Comparison of ENCODE assay signal across 1 cellular context in the genomic region with DNA sequence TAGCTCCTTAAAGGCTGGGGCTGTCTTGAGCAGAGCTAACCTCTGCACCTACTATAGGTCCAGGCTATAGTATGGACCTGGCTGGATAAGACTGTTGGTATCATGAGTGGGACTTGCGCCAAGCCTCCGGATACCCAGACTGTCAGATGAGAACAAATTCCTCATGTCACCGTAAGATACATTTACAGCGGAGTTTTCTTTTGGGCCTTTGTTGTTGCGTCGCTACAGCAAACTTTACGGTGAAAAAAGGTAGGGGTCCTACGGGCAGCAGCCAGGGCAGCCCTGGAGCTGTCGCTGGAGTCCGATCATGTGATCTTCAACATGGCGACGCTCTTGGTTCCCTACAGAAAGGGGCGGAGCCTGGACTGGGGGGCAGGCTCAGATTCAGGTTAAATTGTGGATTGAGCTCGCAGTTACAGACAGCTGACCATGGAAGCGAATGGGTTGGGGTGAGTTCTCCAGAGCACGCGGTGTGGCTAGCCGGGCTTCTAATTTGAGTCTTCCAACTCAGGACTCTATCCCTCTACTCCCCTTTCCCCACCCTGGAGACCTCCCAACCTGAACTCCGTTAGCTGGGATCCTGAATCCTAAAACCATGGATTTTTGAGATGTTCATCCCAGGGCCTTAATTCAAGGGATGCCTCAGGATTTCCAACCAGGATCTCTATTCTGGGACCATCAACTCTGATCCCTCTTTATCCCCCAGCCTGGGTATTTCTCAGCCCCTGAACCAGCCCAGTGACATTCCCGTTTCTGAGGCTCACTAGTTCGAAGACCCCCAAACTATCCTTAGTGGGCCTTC.
A peak's percentile ranks its signal among the peaks of the same experiment; 100 is the strongest.
TF ChIP-seq lines count a peak whose summit lies in the region.

TSS of gene UROD (plus strand) at position 418 of the 802 bp plus-strand sequence. CDS start at position 430, 12 bp downstream.

TF ChIP-seq in HepG2, 621 proteins besides CTCF, POLR2A, EP300 and RAD21 (continued from another document and continues in another):
- TF ChIP-seq, protein P1, sequence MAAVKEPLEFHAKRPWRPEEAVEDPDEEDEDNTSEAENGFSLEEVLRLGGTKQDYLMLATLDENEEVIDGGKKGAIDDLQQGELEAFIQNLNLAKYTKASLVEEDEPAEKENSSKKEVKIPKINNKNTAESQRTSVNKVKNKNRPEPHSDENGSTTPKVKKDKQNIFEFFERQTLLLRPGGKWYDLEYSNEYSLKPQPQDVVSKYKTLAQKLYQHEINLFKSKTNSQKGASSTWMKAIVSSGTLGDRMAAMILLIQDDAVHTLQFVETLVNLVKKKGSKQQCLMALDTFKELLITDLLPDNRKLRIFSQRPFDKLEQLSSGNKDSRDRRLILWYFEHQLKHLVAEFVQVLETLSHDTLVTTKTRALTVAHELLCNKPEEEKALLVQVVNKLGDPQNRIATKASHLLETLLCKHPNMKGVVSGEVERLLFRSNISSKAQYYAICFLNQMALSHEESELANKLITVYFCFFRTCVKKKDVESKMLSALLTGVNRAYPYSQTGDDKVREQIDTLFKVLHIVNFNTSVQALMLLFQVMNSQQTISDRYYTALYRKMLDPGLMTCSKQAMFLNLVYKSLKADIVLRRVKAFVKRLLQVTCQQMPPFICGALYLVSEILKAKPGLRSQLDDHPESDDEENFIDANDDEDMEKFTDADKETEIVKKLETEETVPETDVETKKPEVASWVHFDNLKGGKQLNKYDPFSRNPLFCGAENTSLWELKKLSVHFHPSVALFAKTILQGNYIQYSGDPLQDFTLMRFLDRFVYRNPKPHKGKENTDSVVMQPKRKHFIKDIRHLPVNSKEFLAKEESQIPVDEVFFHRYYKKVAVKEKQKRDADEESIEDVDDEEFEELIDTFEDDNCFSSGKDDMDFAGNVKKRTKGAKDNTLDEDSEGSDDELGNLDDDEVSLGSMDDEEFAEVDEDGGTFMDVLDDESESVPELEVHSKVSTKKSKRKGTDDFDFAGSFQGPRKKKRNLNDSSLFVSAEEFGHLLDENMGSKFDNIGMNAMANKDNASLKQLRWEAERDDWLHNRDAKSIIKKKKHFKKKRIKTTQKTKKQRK (IDR thresholded peaks at IDR 0.05; ENCODE audit: low read length) = no peak
- TF ChIP-seq, protein P2, sequence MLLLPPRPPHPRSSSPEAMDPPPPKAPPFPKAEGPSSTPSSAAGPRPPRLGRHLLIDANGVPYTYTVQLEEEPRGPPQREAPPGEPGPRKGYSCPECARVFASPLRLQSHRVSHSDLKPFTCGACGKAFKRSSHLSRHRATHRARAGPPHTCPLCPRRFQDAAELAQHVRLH (CRISPR knock-in tag; IDR thresholded peaks at IDR 0.05; ENCODE audit: borderline replicate concordance, low read depth) = no peak; the same call in 1 of the 2 replicates
- TF ChIP-seq ZBTB46 (CRISPR knock-in tag; IDR thresholded peaks at IDR 0.05; ENCODE audit: borderline replicate concordance) (no peak), TCF12 (IDR thresholded peaks at IDR 0.05) (no peak), TCF12 (CRISPR knock-in tag; IDR thresholded peaks at IDR 0.05) (no peak), MXD3 (CRISPR knock-in tag; IDR thresholded peaks at IDR 0.05) (no peak), ZBTB2 (CRISPR knock-in tag; IDR thresholded peaks at IDR 0.05; ENCODE audit: low read depth) (no peak), ZNF234 (CRISPR knock-in tag; conservative IDR thresholded peaks at IDR 0.05) (no peak), NFKB2 (CRISPR knock-in tag; IDR thresholded peaks at IDR 0.05; ENCODE audit: borderline replicate concordance) (no peak), HOXA7 (CRISPR knock-in tag; IDR thresholded peaks at IDR 0.05) (no peak), ZNF562 (CRISPR knock-in tag; IDR thresholded peaks at IDR 0.05; ENCODE audit: borderline replicate concordance) (no peak), TCF7 (IDR thresholded peaks at IDR 0.05; ENCODE audit: low read depth) (no peak), KLF13 (CRISPR knock-in tag; IDR thresholded peaks at IDR 0.05) (no peak), KAT8 (CRISPR knock-in tag; IDR thresholded peaks at IDR 0.05) (peak; percentile 100), RARA (CRISPR knock-in tag; IDR thresholded peaks at IDR 0.05) (no peak), ASH2L (IDR thresholded peaks at IDR 0.05; ENCODE audit: insufficient read length, low read depth, low read length) (no peak), KDM5B (CRISPR knock-in tag; IDR thresholded peaks at IDR 0.05; ENCODE audit: borderline replicate concordance) (no peak), SCMH1 (CRISPR knock-in tag; IDR thresholded peaks at IDR 0.05; ENCODE audit: borderline replicate concordance) (no peak), FOXA1 (IDR thresholded peaks at IDR 0.05) (no peak), FOXA1 (CRISPR knock-in tag; IDR thresholded peaks at IDR 0.05) (no peak), ZNF724P (CRISPR knock-in tag; IDR thresholded peaks at IDR 0.05; ENCODE audit: borderline replicate concordance) (no peak), ZBED4 (CRISPR knock-in tag; IDR thresholded peaks at IDR 0.05; ENCODE audit: borderline replicate concordance) (no peak), SRSF9 (IDR thresholded peaks at IDR 0.05; ENCODE audit: borderline replicate concordance, insufficient read depth, low read depth, low read length, poor library complexity, severe bottlenecking) (no peak), ZBTB3 (CRISPR knock-in tag; IDR thresholded peaks at IDR 0.05; ENCODE audit: borderline replicate concordance, low read depth) (0 out of 2 replicates have a peak, but pooled peaks have one; percentile 57), RERE (CRISPR knock-in tag; IDR thresholded peaks at IDR 0.05; ENCODE audit: low read depth) (no peak), SIN3B (IDR thresholded peaks at IDR 0.05; ENCODE audit: low read length) (peak; percentile 84)
- TF ChIP-seq, protein P3, sequence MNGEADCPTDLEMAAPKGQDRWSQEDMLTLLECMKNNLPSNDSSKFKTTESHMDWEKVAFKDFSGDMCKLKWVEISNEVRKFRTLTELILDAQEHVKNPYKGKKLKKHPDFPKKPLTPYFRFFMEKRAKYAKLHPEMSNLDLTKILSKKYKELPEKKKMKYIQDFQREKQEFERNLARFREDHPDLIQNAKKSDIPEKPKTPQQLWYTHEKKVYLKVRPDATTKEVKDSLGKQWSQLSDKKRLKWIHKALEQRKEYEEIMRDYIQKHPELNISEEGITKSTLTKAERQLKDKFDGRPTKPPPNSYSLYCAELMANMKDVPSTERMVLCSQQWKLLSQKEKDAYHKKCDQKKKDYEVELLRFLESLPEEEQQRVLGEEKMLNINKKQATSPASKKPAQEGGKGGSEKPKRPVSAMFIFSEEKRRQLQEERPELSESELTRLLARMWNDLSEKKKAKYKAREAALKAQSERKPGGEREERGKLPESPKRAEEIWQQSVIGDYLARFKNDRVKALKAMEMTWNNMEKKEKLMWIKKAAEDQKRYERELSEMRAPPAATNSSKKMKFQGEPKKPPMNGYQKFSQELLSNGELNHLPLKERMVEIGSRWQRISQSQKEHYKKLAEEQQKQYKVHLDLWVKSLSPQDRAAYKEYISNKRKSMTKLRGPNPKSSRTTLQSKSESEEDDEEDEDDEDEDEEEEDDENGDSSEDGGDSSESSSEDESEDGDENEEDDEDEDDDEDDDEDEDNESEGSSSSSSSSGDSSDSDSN (CRISPR knock-in tag; IDR thresholded peaks at IDR 0.05) = no peak
